In genomic region chr9:70021026-70021571, GRCh38 we compare ENCODE assay signal across 10 cellular contexts. TPM values are rescaled to one million over a fixed set of nuclear protein-coding genes. Genes with fewer than 3 reads are reported as not detected.
DNase-seq lines count a peak whose midpoint lies in the region; ATAC-seq, FAIRE-seq and TF ChIP-seq lines count a peak whose summit lies in the region.
"Had no signal": no experiment of that assay in that cellular context is flagged by ENCODE, and none has a peak within 500 bp of the region (broad histone marks: within the 10 kb centered on the region; RNA-seq: fewer than 3 reads in every experiment).

No MANE protein-coding gene starts in this region.

- no peaks in the 10 kb centered on the region for H3K36me3 ChIP-seq in fibroblast of lung (ENCODE audit: control insufficient read depth, insufficient read depth, low read length)

- no peak overlapping the region for H3K9ac ChIP-seq in fibroblast of lung (ENCODE audit: insufficient read depth, low read length)

- FAIRE-seq in D721Med (lab: Jason Lieb, UNC) (peak; percentile 44), RCC 7860 (lab: Jason Lieb, UNC) (peak; percentile 94), GM19239 (lab: Jason Lieb, UNC) (no peak)
- FAIRE-seq: G401.6 had no signal

- no peak overlapping the region for H3K27ac Mint-ChIP-seq in natural killer cell treated with Interleukin-12 subunit alpha and Interleukin-12 subunit beta and Interleukin-15 and Interleukin-18, amount 100 ng/mL, for 72 hours
- H3K27ac Mint-ChIP-seq in activated T-helper 17 cell treated with anti-CD3 and anti-CD28 coated beads, Interleukin-2, amount 50 U/mL, for 72 hours: no peak overlapping the region
- H3K27ac Mint-ChIP-seq: natural killer cell had no signal

- TF ChIP-seq CTCF in D721Med (IDR thresholded peaks at IDR 0.05; ENCODE audit: insufficient read depth, missing control alignments) (no peak), fibroblast of lung (conservative IDR thresholded peaks at IDR 0.05 in 1 of 2, IDR thresholded peaks at IDR 0.05 in 1 of 2; ENCODE audit: low read depth in 1 of 2, low read length in 2 of 2) (no peak), omental fat pad (IDR thresholded peaks at IDR 0.05) (no peak)

- H3K9me3 Mint-ChIP-seq in natural killer cell treated with Interleukin-12 subunit alpha and Interleukin-12 subunit beta and Interleukin-15 and Interleukin-18, amount 100 ng/mL, for 72 hours: no peaks in the 10 kb centered on the region
- H3K9me3 Mint-ChIP-seq in activated T-helper 17 cell treated with anti-CD3 and anti-CD28 coated beads, Interleukin-2, amount 50 U/mL, for 72 hours: no peaks in the 10 kb centered on the region
- H3K9me3 Mint-ChIP-seq: natural killer cell had no signal

- peak overlapping the region; percentile 57 for H3K4me2 ChIP-seq in fibroblast of lung (ENCODE audit: extremely low read depth, insufficient read depth, low read length)

- DNase-seq in D721Med (ENCODE audit: insufficient read length, low spot score) (no peak), RCC 7860 (ENCODE audit: low spot score) (peak; percentile 91), fibroblast of lung (ENCODE audit: low read depth in 2 of 2) (peak; percentile 82 to 96), omental fat pad (ENCODE audit: low spot score) (no peak), GM19239 (ENCODE audit: insufficient read length, low spot score) (no peak)
- DNase-seq in natural killer cell treated with Interleukin-12 subunit alpha and Interleukin-12 subunit beta and Interleukin-15 and Interleukin-18, amount 100 ng/mL, for 72 hours (ENCODE audit: low spot score): no peak
- DNase-seq: natural killer cell had no signal

- H3K9me3 ChIP-seq in fibroblast of lung (ENCODE audit: control insufficient read depth, insufficient read depth, low read depth, low read length): no peaks in the 10 kb centered on the region

- H3K79me2 ChIP-seq in fibroblast of lung (ENCODE audit: control insufficient read depth, insufficient read depth, low read length): no peaks in the 10 kb centered on the region

- H2AFZ ChIP-seq in fibroblast of lung (ENCODE audit: low read length): no peak overlapping the region

- no peak overlapping the region for H3K4me3 ChIP-seq in fibroblast of lung (replicated peaks in 1 of 4; ENCODE audit: control extremely low read depth in 1 of 4, insufficient read depth in 1 of 4, low read depth in 3 of 4, low read length in 4 of 4)

- no peaks in the 10 kb centered on the region for H4K20me1 ChIP-seq in fibroblast of lung (ENCODE audit: control insufficient read depth, extremely low read depth, insufficient read depth, low read length)

- H3K4me1 Mint-ChIP-seq in natural killer cell treated with Interleukin-12 subunit alpha and Interleukin-12 subunit beta and Interleukin-15 and Interleukin-18, amount 100 ng/mL, for 72 hours (ENCODE audit: low read depth in 2 of 2): no peaks in the 10 kb centered on the region
- H3K4me1 Mint-ChIP-seq in activated T-helper 17 cell treated with anti-CD3 and anti-CD28 coated beads, Interleukin-2, amount 50 U/mL, for 72 hours: no peaks in the 10 kb centered on the region
- H3K4me1 Mint-ChIP-seq: natural killer cell had no signal

- H3K27ac ChIP-seq in fibroblast of lung (ENCODE audit: insufficient read depth, low read length): peak overlapping the region; percentile 40

- no peaks in the 10 kb centered on the region for H3K36me3 Mint-ChIP-seq in natural killer cell treated with Interleukin-12 subunit alpha and Interleukin-12 subunit beta and Interleukin-15 and Interleukin-18, amount 100 ng/mL, for 72 hours
- H3K36me3 Mint-ChIP-seq in activated T-helper 17 cell treated with anti-CD3 and anti-CD28 coated beads, Interleukin-2, amount 50 U/mL, for 72 hours (ENCODE audit: low read depth): no peaks in the 10 kb centered on the region
- H3K36me3 Mint-ChIP-seq: natural killer cell had no signal

- H3K27me3 Mint-ChIP-seq in natural killer cell treated with Interleukin-12 subunit alpha and Interleukin-12 subunit beta and Interleukin-15 and Interleukin-18, amount 100 ng/mL, for 72 hours: peaks cover 4 to 9% of the 10 kb centered on the region in 2 donors
- peaks cover 16% of the 10 kb centered on the region for H3K27me3 Mint-ChIP-seq in activated T-helper 17 cell treated with anti-CD3 and anti-CD28 coated beads, Interleukin-2, amount 50 U/mL, for 72 hours

- no peaks in the 10 kb centered on the region for H3K27me3 ChIP-seq in fibroblast of lung (ENCODE audit: control insufficient read depth, insufficient read depth, low read length)

- H3K4me3 Mint-ChIP-seq in natural killer cell treated with Interleukin-12 subunit alpha and Interleukin-12 subunit beta and Interleukin-15 and Interleukin-18, amount 100 ng/mL, for 72 hours: no peak overlapping the region
- no peak overlapping the region for H3K4me3 Mint-ChIP-seq in activated T-helper 17 cell treated with anti-CD3 and anti-CD28 coated beads, Interleukin-2, amount 50 U/mL, for 72 hours
- H3K4me3 Mint-ChIP-seq: natural killer cell had no signal

- ATAC-seq in omental fat pad (ENCODE audit: low FRiP score): peak; percentile 64
- ATAC-seq in natural killer cell treated with Interleukin-12 subunit alpha and Interleukin-12 subunit beta and Interleukin-15 and Interleukin-18, amount 100 ng/mL, for 72 hours: no peak
- ATAC-seq in GM21723 (IDR thresholded peaks at IDR 0.05; ENCODE audit: unreplicated experiment): no peak
- no peak for ATAC-seq in activated T-helper 17 cell treated with anti-CD3 and anti-CD28 coated beads, Interleukin-2, amount 50 U/mL, for 72 hours (replicated peaks)
- ATAC-seq: natural killer cell had no signal

- H3K4me1 ChIP-seq in fibroblast of lung (ENCODE audit: control insufficient read depth, extremely low read depth, insufficient read depth, low read length): peaks cover 4% of the 10 kb centered on the region

RNA-seq across cellular contexts. Expression of gene MAMDC2, which starts 22.5 kb away (rescaled TPM):
- 5.4 and 23.0 TPM in 2 replicates for total RNA-seq in fibroblast of lung
- 4.2 and 14.4 TPM in 2 replicates for polyA plus RNA-seq in fibroblast of lung
- 3.0 and 9.0 TPM in 2 replicates for polyA plus RNA-seq in fibroblast of lung (2012)
- polyA minus RNA-seq in fibroblast of lung (ENCODE audit: low replicate concordance): 1.9 and 6.7 TPM in 2 replicates
- 10 to 100 TPM in 3 of 4 donors, 1 to 10 TPM in 1; 9.0 to 43.7 (median 16.5) TPM for total RNA-seq in omental fat pad
- total RNA-seq in natural killer cell treated with Interleukin-12 subunit alpha and Interleukin-12 subunit beta and Interleukin-15 and Interleukin-18, amount 100 ng/mL, for 72 hours: not detected
- total RNA-seq in activated T-helper 17 cell treated with anti-CD3 and anti-CD28 coated beads, Interleukin-2, amount 50 U/mL, for 72 hours: not detected

Comparison
In these comparisons a context has a peak if more than half of its experiments do, and no peak if none do; other contexts are left out.
1. DNase-seq: peak in RCC 7860 (single experiment) and fibroblast of lung (2 of 2); none in D721Med (single experiment), omental fat pad (single experiment), natural killer cell treated with Interleukin-12 subunit alpha and Interleukin-12 subunit beta and Interleukin-15 and Interleukin-18, amount 100 ng/mL, for 72 hours (single experiment) and GM19239 (single experiment).